Comparison of ENCODE assay signal across 19 cellular contexts in genomic region chr16:71748226-71748625, GRCh38. TPM values are rescaled to one million over a fixed set of nuclear protein-coding genes. Genes with fewer than 3 reads are reported as not detected.
A peak's percentile ranks its signal among the peaks of the same experiment; 100 is the strongest.
DNase-seq lines count a peak whose midpoint lies in the region; ATAC-seq and TF ChIP-seq lines count a peak whose summit lies in the region.
"Had no signal": no experiment of that assay in that cellular context is flagged by ENCODE, and none has a peak within 500 bp of the region (broad histone marks: within the 10 kb centered on the region; RNA-seq: fewer than 3 reads in every experiment).

No MANE protein-coding gene starts in this region.

- H3K9me3 ChIP-seq in breast epithelium (no peaks in the 10 kb centered on the region), ascending aorta (no peaks in the 10 kb centered on the region), MG63 (no peaks in the 10 kb centered on the region)
- H3K9me3 ChIP-seq: BE2C had no signal

- POLR2A ChIA-PET in MCF 10A (lab: Yijun Ruan, JAX): interaction anchor here (0.6 kb wide), 1 partner anchor 25 kb away, joined by 3 read pairs; no protein-coding TSS in a partner anchor
- POLR2A ChIA-PET in activated naive CD8-positive, alpha-beta T cell treated with anti-CD3 and anti-CD28 coated beads, Interleukin-2, amount 10 ng/mL, durations not matched to agents 7 days and 5 days (lab: Charles Lee): no interaction called here

- intact Hi-C loops in MCF 10A (cut with micrococcal nuclease): loop anchor here (10.0 kb wide), 1 partner anchor 217 kb away; no protein-coding TSS in a partner anchor
- intact Hi-C loops in breast epithelium (cut with DNase I; ENCODE audit: low total_unique reads): no loop called here
- intact Hi-C loops in ascending aorta (cut with DNase I): no loop called here

- H3K27ac ChIP-seq in breast epithelium (no peak overlapping the region), ascending aorta (no peak overlapping the region), caudate nucleus (ENCODE audit: low read depth, low read length) (no peak overlapping the region)

- TF ChIP-seq POLR2A in breast epithelium (IDR thresholded peaks at IDR 0.05): no peak

- H3K36me3 ChIP-seq in breast epithelium (peaks cover 12% of the 10 kb centered on the region), ascending aorta (peaks cover 63 to 73% of the 10 kb centered on the region in 2 donors), MG63 (peaks cover 14% of the 10 kb centered on the region)

- H3K4me1 Mint-ChIP-seq in MCF 10A (ENCODE audit: insufficient read depth, unreplicated experiment) (no peaks in the 10 kb centered on the region), progenitor cell of endocrine pancreas (ENCODE audit: low read depth) (no peaks in the 10 kb centered on the region)
- peaks cover 3% of the 10 kb centered on the region for H3K4me1 Mint-ChIP-seq in activated naive CD8-positive, alpha-beta T cell treated with anti-CD3 and anti-CD28 coated beads, Interleukin-2, amount 10 ng/mL, durations not matched to agents 7 days and 5 days

- no peak for ATAC-seq in activated naive CD8-positive, alpha-beta T cell treated with anti-CD3 and anti-CD28 coated beads, Interleukin-2, amount 10 ng/mL, durations not matched to agents 7 days and 5 days (ENCODE audit: low read depth)
- ATAC-seq: HCT116, Right ventricle myocardium inferior had no signal

- BruUV-seq in MCF 10A (replicated peaks; lab: Mats Ljungman, UMichigan): no TSS peak

- CTCF ChIA-PET in MCF 10A (lab: Yijun Ruan, JAX): interaction anchor here (0.6 to 0.7 kb wide), 2 partner anchors 71 to 127 kb away, joined by 3 to 5 read pairs; no protein-coding TSS in a partner anchor

- H3K27ac Mint-ChIP-seq in MCF 10A (ENCODE audit: low read depth, unreplicated experiment) (peak overlapping the region; percentile 31), progenitor cell of endocrine pancreas (peak overlapping the region; percentile 70)
- H3K27ac Mint-ChIP-seq in activated naive CD8-positive, alpha-beta T cell treated with anti-CD3 and anti-CD28 coated beads, Interleukin-2, amount 10 ng/mL, durations not matched to agents 7 days and 5 days: peak overlapping the region; percentile 25
- H3K27ac Mint-ChIP-seq: CD4-positive, alpha-beta T cell had no signal

- DNase-seq in MCF 10A (ENCODE audit: unreplicated experiment) (no peak), breast epithelium (ENCODE audit: low spot score in 2 of 2) (no peak), progenitor cell of endocrine pancreas (ENCODE audit: low spot score, unreplicated experiment) (no peak), ascending aorta (ENCODE audit: low spot score in 2 of 2) (no peak), caudate nucleus (lab: John Stamatoyannopoulos, UW) (no peak), MG63 (no peak)
- no peak for DNase-seq in activated naive CD8-positive, alpha-beta T cell treated with anti-CD3 and anti-CD28 coated beads, Interleukin-2, amount 10 ng/mL, durations not matched to agents 7 days and 5 days
- DNase-seq: BE2C; CD4-positive, alpha-beta T cell; GF-D8; GOT3; Kasumi-1; NCI-H1105; NCI-H2081 treated with DMSO at 0.1 percent for 48 hours; NCI-H446 treated with DMSO at 0.1 percent for 48 hours; NCI-H748 treated with DMSO at 0.1 percent for 48 hours; NK-92 treated with Interleukin-12 subunit alpha and Interleukin-12 subunit beta, amount 100 ng/mL, for 24 hours had no signal

- TF ChIP-seq CTCF in MCF 10A (IDR thresholded peaks at IDR 0.05; ENCODE audit: unreplicated experiment) (no peak), breast epithelium (IDR thresholded peaks at IDR 0.05) (no peak), progenitor cell of endocrine pancreas (IDR thresholded peaks at IDR 0.05; ENCODE audit: unreplicated experiment) (no peak), ascending aorta (IDR thresholded peaks at IDR 0.05) (no peak)

- H3K36me3 Mint-ChIP-seq in MCF 10A (ENCODE audit: insufficient read depth, unreplicated experiment): peaks cover 96% of the 10 kb centered on the region
- peaks cover 20% of the 10 kb centered on the region for H3K36me3 Mint-ChIP-seq in activated naive CD8-positive, alpha-beta T cell treated with anti-CD3 and anti-CD28 coated beads, Interleukin-2, amount 10 ng/mL, durations not matched to agents 7 days and 5 days
- H3K36me3 Mint-ChIP-seq in progenitor cell of endocrine pancreas (ENCODE audit: insufficient read depth): peaks cover 28% of the 10 kb centered on the region

- H3K27me3 Mint-ChIP-seq in MCF 10A (ENCODE audit: insufficient read depth, unreplicated experiment) (no peaks in the 10 kb centered on the region), progenitor cell of endocrine pancreas (no peaks in the 10 kb centered on the region)
- H3K27me3 Mint-ChIP-seq in activated naive CD8-positive, alpha-beta T cell treated with anti-CD3 and anti-CD28 coated beads, Interleukin-2, amount 10 ng/mL, durations not matched to agents 7 days and 5 days: no peaks in the 10 kb centered on the region
- H3K27me3 Mint-ChIP-seq: CD4-positive, alpha-beta T cell had no signal

- H3K9me3 Mint-ChIP-seq in MCF 10A (ENCODE audit: unreplicated experiment) (no peaks in the 10 kb centered on the region), progenitor cell of endocrine pancreas (ENCODE audit: low read depth) (no peaks in the 10 kb centered on the region)
- H3K9me3 Mint-ChIP-seq in activated naive CD8-positive, alpha-beta T cell treated with anti-CD3 and anti-CD28 coated beads, Interleukin-2, amount 10 ng/mL, durations not matched to agents 7 days and 5 days: no peaks in the 10 kb centered on the region
- H3K9me3 Mint-ChIP-seq: CD4-positive, alpha-beta T cell had no signal

- no peak overlapping the region for H3K4me3 ChIP-seq in breast epithelium
- H3K4me3 ChIP-seq in ascending aorta: no peak overlapping the region
- H3K4me3 ChIP-seq in MG63: no peak overlapping the region

- no peaks in the 10 kb centered on the region for H3K27me3 ChIP-seq in breast epithelium
- H3K27me3 ChIP-seq in ascending aorta: no peaks in the 10 kb centered on the region
- no peaks in the 10 kb centered on the region for H3K27me3 ChIP-seq in MG63
- H3K27me3 ChIP-seq: BE2C had no signal

- no peak overlapping the region for H3K4me3 Mint-ChIP-seq in MCF 10A (ENCODE audit: unreplicated experiment)
- H3K4me3 Mint-ChIP-seq in activated naive CD8-positive, alpha-beta T cell treated with anti-CD3 and anti-CD28 coated beads, Interleukin-2, amount 10 ng/mL, durations not matched to agents 7 days and 5 days: no peak overlapping the region
- no peak overlapping the region for H3K4me3 Mint-ChIP-seq in progenitor cell of endocrine pancreas (ENCODE audit: low read depth)
- H3K4me3 Mint-ChIP-seq: CD4-positive, alpha-beta T cell had no signal

- H3K4me1 ChIP-seq in breast epithelium: no peaks in the 10 kb centered on the region
- H3K4me1 ChIP-seq in ascending aorta: no peaks in the 10 kb centered on the region
- H3K4me1 ChIP-seq: BE2C had no signal

RNA-seq across cellular contexts. Expression of gene PHLPP2, which starts 23.7 kb away (rescaled TPM):
- 10.5 and 10.9 TPM in 2 replicates for total RNA-seq in MCF 10A (2022)
- 10 to 100 TPM; 12.5 to 16.1 (median 15.5) TPM for total RNA-seq in breast epithelium
- 1 to 10 TPM; 7.2 to 7.4 TPM for total RNA-seq in activated naive CD8-positive, alpha-beta T cell treated with anti-CD3 and anti-CD28 coated beads, Interleukin-2, amount 10 ng/mL, durations not matched to agents 7 days and 5 days
- 11.9 and 12.7 TPM in 2 replicates for total RNA-seq in progenitor cell of endocrine pancreas
- 8.4 TPM for total RNA-seq in ascending aorta
- 3.3 and 4.9 TPM in 2 replicates for total RNA-seq in MG63 (2014; rRNA removed; shearing (Covaris generic); ENCODE audit: low replicate concordance)
